ENCODE assay signal across 18 cellular contexts in genomic region chr13:94199135-94199534, GRCh38.
DNase-seq lines count a peak whose midpoint lies in the region; ATAC-seq and TF ChIP-seq lines count a peak whose summit lies in the region.
"Had no signal": no experiment of that assay in that cellular context is flagged by ENCODE, and none has a peak within 500 bp of the region (broad histone marks: within the 10 kb centered on the region; RNA-seq: fewer than 3 reads in every experiment).

No MANE protein-coding gene starts in this region.

- H3K4me1 ChIP-seq in GM23338 (ENCODE audit: insufficient read depth) (no peaks in the 10 kb centered on the region), mesenchymal stem cell (ENCODE audit: control insufficient read depth, insufficient read depth, low read depth, low read length) (peaks cover 4% of the 10 kb centered on the region)
- H3K4me1 ChIP-seq: Peyer's patch had no signal

- no peak overlapping the region for H4K91ac ChIP-seq in mesenchymal stem cell (ENCODE audit: low read length)

- H3K27ac Mint-ChIP-seq in GM23338, result 0 out of 2 replicates have a peak overlapping the region, but pooled peaks have one; percentile 22
- no peak overlapping the region for H3K27ac Mint-ChIP-seq in endothelial cell (ENCODE audit: unreplicated experiment)
- H3K27ac Mint-ChIP-seq: IgD-negative memory B cell had no signal

- H2AK5ac ChIP-seq in mesenchymal stem cell (ENCODE audit: low read length, severe bottlenecking), result peak overlapping the region; percentile 26

- H3K36me3 Mint-ChIP-seq in GM23338 (ENCODE audit: low read depth), result no peaks in the 10 kb centered on the region
- H3K36me3 Mint-ChIP-seq in endothelial cell (ENCODE audit: low read depth, unreplicated experiment), result no peaks in the 10 kb centered on the region
- H3K36me3 Mint-ChIP-seq: IgD-negative memory B cell had no signal

- no peak overlapping the region for H3K23ac ChIP-seq in mesenchymal stem cell (ENCODE audit: low read length in 2 of 2)

- no peaks in the 10 kb centered on the region for H3K9me2 ChIP-seq in GM23338 (ENCODE audit: insufficient read depth)

- H4K20me1 ChIP-seq in GM23338 (replicated peaks; ENCODE audit: insufficient read depth), result no peaks in the 10 kb centered on the region

- H4K8ac ChIP-seq in mesenchymal stem cell (ENCODE audit: low read length), result no peak overlapping the region

- no peak overlapping the region for H3K4me2 ChIP-seq in GM23338
- H3K4me2 ChIP-seq in mesenchymal stem cell (ENCODE audit: low read length, poor library complexity, severe bottlenecking), result no peak overlapping the region

- peak overlapping the region in 1 of 2 experiments; percentile 26 for H3K18ac ChIP-seq in mesenchymal stem cell (ENCODE audit: low read depth in 1 of 2, low read length in 2 of 2)

- no peaks in the 10 kb centered on the region for H3K79me2 ChIP-seq in GM23338 (replicated peaks; ENCODE audit: insufficient read depth)

- no peak overlapping the region for H2BK15ac ChIP-seq in mesenchymal stem cell (ENCODE audit: low read depth, poor library complexity, severe bottlenecking)

- H3K9me3 Mint-ChIP-seq in GM23338 (no peaks in the 10 kb centered on the region), endothelial cell (ENCODE audit: unreplicated experiment) (no peaks in the 10 kb centered on the region)

- H2BK120ac ChIP-seq in mesenchymal stem cell (ENCODE audit: low read depth, low read length), result no peak overlapping the region

- no peaks in the 10 kb centered on the region for H3K9me3 ChIP-seq in mesenchymal stem cell (ENCODE audit: control insufficient read depth, low read length)
- H3K9me3 ChIP-seq: Peyer's patch had no signal

- no peak overlapping the region for H3K4ac ChIP-seq in mesenchymal stem cell (ENCODE audit: low read depth in 1 of 2, low read length in 2 of 2)

- H3K4me3 Mint-ChIP-seq in GM23338, result no peak overlapping the region
- H3K4me3 Mint-ChIP-seq in endothelial cell (ENCODE audit: unreplicated experiment), result no peak overlapping the region
- H3K4me3 Mint-ChIP-seq: IgD-negative memory B cell had no signal

- H2BK5ac ChIP-seq in mesenchymal stem cell (ENCODE audit: low read depth, low read length, poor library complexity, severe bottlenecking), result no peak overlapping the region

- H3K36me3 ChIP-seq in GM23338 (ENCODE audit: insufficient read depth) (no peaks in the 10 kb centered on the region), mesenchymal stem cell (ENCODE audit: control insufficient read depth in 1 of 2, insufficient read depth in 2 of 2, low read depth in 1 of 2, low read length in 2 of 2) (no peaks in the 10 kb centered on the region)
- H3K36me3 ChIP-seq: Peyer's patch had no signal

- TF ChIP-seq CTCF in GM23338 (conservative IDR thresholded peaks at IDR 0.05; ENCODE audit: low read depth in 2 of 2) (no peak), astrocyte of the spinal cord (IDR thresholded peaks at IDR 0.05; ENCODE audit: low read depth, low read length) (no peak), endothelial cell (IDR thresholded peaks at IDR 0.05; ENCODE audit: unreplicated experiment) (no peak)

- H3K27ac ChIP-seq in GM23338 (ENCODE audit: low read depth) (no peak overlapping the region), mesenchymal stem cell (ENCODE audit: low read length, poor library complexity, severe bottlenecking) (peak overlapping the region; percentile 41)
- H3K27ac ChIP-seq: Peyer's patch had no signal

- H2AFZ ChIP-seq in GM23338 (no peak overlapping the region), mesenchymal stem cell (ENCODE audit: low read depth, low read length) (no peak overlapping the region)

- ATAC-seq in GM23338 (no peak), HG02938 (IDR thresholded peaks at IDR 0.05; ENCODE audit: unreplicated experiment) (no peak), HG02973 (IDR thresholded peaks at IDR 0.05; ENCODE audit: unreplicated experiment) (no peak)

- H3K4me3 ChIP-seq in GM23338 (no peak overlapping the region), astrocyte of the spinal cord (ENCODE audit: low read depth, low read length) (no peak overlapping the region), mesenchymal stem cell (ENCODE audit: insufficient read depth in 1 of 2, low read depth in 1 of 2, low read length in 2 of 2) (no peak overlapping the region)
- H3K4me3 ChIP-seq: Peyer's patch had no signal

- H3K4me1 Mint-ChIP-seq in GM23338 (no peaks in the 10 kb centered on the region), endothelial cell (ENCODE audit: unreplicated experiment) (peaks cover 4% of the 10 kb centered on the region)
- H3K4me1 Mint-ChIP-seq: IgD-negative memory B cell had no signal

- H3K9ac ChIP-seq in mesenchymal stem cell (ENCODE audit: low read length), result no peak overlapping the region

- in situ Hi-C loops in astrocyte of the spinal cord (cut with HindIII; ENCODE audit: low sequenced_read_pairs), result no loop called here

- H3K79me1 ChIP-seq in mesenchymal stem cell (replicated peaks; ENCODE audit: low read length, poor library complexity, severe bottlenecking), result no peaks in the 10 kb centered on the region

- DNase-seq in GM23338 (ENCODE audit: low spot score) (no peak), astrocyte of the spinal cord (ENCODE audit: low read depth, low spot score) (peak; percentile 6), mesenchymal stem cell (no peak), NCI-H2227 (lab: John Stamatoyannopoulos, UW; ENCODE audit: unreplicated experiment) (no peak), endothelial cell (ENCODE audit: low spot score) (no peak)
- DNase-seq: Calu3, DMS153, DND-41, NCI-H1048, NCI-H1694, NCI-H2029 treated with DMSO at 0.1 percent for 48 hours, NCI-H2227 treated with DMSO at 0.1 percent for 48 hours, NCI-H510A, Peyer's patch, SHP77 treated with DMSO at 0.1 percent for 48 hours had no signal

- peak overlapping the region in 1 of 2 experiments; percentile 19 for H2BK12ac ChIP-seq in mesenchymal stem cell (ENCODE audit: low read length in 2 of 2)

- WGBS in mesenchymal stem cell, result 92% methylated on average over 1 of the region's 3 CpGs

- H3K27me3 Mint-ChIP-seq in GM23338 (ENCODE audit: insufficient read depth, low read depth, poor library complexity) (no peaks in the 10 kb centered on the region), endothelial cell (ENCODE audit: unreplicated experiment) (no peaks in the 10 kb centered on the region)

- H3F3A ChIP-seq in GM23338 (replicated peaks; ENCODE audit: low read depth), result no peaks in the 10 kb centered on the region

- no peak overlapping the region for H3K14ac ChIP-seq in mesenchymal stem cell (ENCODE audit: low read length in 2 of 2)

- H3K27me3 ChIP-seq in GM23338 (ENCODE audit: insufficient read depth) (no peaks in the 10 kb centered on the region), mesenchymal stem cell (ENCODE audit: control insufficient read depth in 1 of 2, insufficient read depth in 1 of 2, low read length in 2 of 2) (no peaks in the 10 kb centered on the region)
- H3K27me3 ChIP-seq: Peyer's patch had no signal

TF ChIP-seq in GM23338, 12 proteins besides CTCF, POLR2A, EP300 and RAD21:
- TF ChIP-seq ZNF331 (CRISPR knock-in tag; IDR thresholded peaks at IDR 0.05; ENCODE audit: low read depth) (no peak), STAT1 (IDR thresholded peaks at IDR 0.05; ENCODE audit: unreplicated experiment) (no peak)
